ENCODE assay signal across 1 cellular context in the genomic region with DNA sequence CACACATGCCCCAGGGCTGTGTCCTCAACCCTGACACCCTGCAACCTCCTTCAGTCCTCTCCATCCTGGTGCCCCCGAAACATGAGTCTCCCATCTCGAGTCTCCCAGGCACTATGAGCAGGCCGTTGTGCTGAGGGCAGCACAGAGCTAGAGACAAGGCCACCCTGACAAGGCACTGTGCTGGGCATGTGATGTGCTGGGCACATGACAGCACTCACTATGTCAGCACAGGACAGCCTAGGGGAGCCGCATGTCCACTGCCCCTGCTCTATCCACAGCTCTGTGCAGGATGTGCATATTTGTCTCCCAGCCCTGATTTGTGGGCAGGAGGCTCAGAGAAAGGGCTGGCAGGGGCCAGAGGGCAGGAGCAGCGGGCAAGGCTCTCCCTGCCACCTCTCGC.
TF ChIP-seq lines count a peak whose summit lies in the region.

No MANE protein-coding gene starts in this region.

TF ChIP-seq in neural cell, 6 proteins besides CTCF, POLR2A, EP300 and RAD21 (continued from another document):
- TF ChIP-seq, protein P1, sequence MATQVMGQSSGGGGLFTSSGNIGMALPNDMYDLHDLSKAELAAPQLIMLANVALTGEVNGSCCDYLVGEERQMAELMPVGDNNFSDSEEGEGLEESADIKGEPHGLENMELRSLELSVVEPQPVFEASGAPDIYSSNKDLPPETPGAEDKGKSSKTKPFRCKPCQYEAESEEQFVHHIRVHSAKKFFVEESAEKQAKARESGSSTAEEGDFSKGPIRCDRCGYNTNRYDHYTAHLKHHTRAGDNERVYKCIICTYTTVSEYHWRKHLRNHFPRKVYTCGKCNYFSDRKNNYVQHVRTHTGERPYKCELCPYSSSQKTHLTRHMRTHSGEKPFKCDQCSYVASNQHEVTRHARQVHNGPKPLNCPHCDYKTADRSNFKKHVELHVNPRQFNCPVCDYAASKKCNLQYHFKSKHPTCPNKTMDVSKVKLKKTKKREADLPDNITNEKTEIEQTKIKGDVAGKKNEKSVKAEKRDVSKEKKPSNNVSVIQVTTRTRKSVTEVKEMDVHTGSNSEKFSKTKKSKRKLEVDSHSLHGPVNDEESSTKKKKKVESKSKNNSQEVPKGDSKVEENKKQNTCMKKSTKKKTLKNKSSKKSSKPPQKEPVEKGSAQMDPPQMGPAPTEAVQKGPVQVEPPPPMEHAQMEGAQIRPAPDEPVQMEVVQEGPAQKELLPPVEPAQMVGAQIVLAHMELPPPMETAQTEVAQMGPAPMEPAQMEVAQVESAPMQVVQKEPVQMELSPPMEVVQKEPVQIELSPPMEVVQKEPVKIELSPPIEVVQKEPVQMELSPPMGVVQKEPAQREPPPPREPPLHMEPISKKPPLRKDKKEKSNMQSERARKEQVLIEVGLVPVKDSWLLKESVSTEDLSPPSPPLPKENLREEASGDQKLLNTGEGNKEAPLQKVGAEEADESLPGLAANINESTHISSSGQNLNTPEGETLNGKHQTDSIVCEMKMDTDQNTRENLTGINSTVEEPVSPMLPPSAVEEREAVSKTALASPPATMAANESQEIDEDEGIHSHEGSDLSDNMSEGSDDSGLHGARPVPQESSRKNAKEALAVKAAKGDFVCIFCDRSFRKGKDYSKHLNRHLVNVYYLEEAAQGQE (IDR thresholded peaks at IDR 0.05; ENCODE audit: borderline replicate concordance), result no peak
- TF ChIP-seq MXI1 (conservative IDR thresholded peaks at IDR 0.05; ENCODE audit: poor library complexity, severe bottlenecking), result no peak
- TF ChIP-seq POLR2AphosphoS5 (IDR thresholded peaks at IDR 0.05), result no peak
